27 cellular contexts compared by ENCODE assay signal in the genomic region with DNA sequence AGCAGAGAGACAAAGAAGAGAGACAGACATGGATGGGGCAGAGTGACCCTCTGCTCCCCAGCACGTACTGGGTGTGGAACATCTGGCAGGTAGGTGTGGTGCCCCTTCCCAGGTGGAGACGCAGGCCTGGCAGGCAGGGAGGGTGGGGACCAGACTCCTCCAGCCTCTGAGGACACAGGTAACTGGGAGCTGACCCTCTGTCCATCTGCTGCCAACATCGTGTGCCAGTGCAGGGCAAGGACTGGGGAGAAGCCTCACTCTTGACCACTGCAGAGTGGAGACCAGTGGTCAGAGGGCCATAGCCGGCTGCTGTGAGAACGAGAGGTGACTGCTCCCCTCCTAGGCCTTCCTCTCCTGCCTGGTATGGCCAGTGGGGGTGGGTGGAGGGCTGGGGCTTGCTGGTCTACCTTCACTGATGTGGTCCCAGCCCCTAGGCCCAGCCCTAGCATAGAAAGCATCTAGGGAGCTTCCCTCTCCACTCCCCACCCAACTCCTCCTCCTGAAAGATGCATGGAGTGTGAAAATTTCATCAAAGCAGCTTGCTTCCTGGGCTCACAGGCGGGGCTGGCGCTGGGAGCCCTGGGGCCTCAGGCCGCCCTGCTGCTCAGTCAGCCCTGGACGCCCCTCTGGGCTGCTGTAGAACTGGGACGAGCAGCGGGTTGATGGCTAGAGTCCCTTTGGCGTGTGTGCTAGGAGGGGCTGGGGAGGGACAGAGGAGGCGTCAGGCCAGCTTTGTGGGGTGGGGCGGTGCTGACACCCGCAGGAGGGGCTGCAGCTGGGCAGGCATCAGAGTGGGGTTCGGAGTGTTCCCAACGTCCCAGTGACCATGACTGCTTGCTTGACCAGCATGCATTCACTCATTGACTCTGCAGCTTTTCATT.
A peak's percentile ranks its signal among the peaks of the same experiment; 100 is the strongest.
DNase-seq lines count a peak whose midpoint lies in the region; ATAC-seq and TF ChIP-seq lines count a peak whose summit lies in the region.
"Had no signal": no experiment of that assay in that cellular context is flagged by ENCODE, and none has a peak within 500 bp of the region (broad histone marks: within the 10 kb centered on the region; RNA-seq: fewer than 3 reads in every experiment).

No MANE protein-coding gene starts in this region.

- no peaks in the 10 kb centered on the region for H3K9me3 Mint-ChIP-seq in mesothelial cell of epicardium
- H3K9me3 Mint-ChIP-seq: activated T-helper 1 cell treated with anti-CD3 and anti-CD28 coated beads, Interleukin-12 subunit alpha, Interleukin-12 subunit beta, Interleukin-2, Interleukin-4 antibody, amounts not matched to agents 30 ng/mL and 10 ng/mL and 1 ng/mL, durations not matched to agents 14 hours and 24 hours and 36 hours; naive thymus-derived CD8-positive, alpha-beta T cell; stimulated activated naive CD8-positive, alpha-beta T cell treated with anti-CD3 and anti-CD28 coated beads, Interleukin-15, amount 100 ng/mL, for 72 hours had no signal

- H3K27ac ChIP-seq in left ventricle myocardium inferior (replicated peaks): no peak overlapping the region
- H3K27ac ChIP-seq in ascending aorta: peak overlapping the region; percentile 5 to 34
- H3K27ac ChIP-seq in thoracic aorta: peak overlapping the region; percentile 27 to 33
- H3K27ac ChIP-seq: A549, gastrocnemius medialis, left lung, tibial nerve had no signal

- H3K4me3 ChIP-seq in left ventricle myocardium inferior (no peak overlapping the region), ascending aorta (no peak overlapping the region), thoracic aorta (no peak overlapping the region)
- H3K4me3 ChIP-seq: A549, gastrocnemius medialis, left lung, tibial nerve had no signal

- H3K27me3 ChIP-seq in left ventricle myocardium inferior (ENCODE audit: low read depth) (peaks cover 54% of the 10 kb centered on the region), ascending aorta (no peaks in the 10 kb centered on the region), thoracic aorta (replicated peaks; ENCODE audit: insufficient read depth) (no peaks in the 10 kb centered on the region)
- H3K27me3 ChIP-seq: gastrocnemius medialis, tibial nerve had no signal

- H3K36me3 ChIP-seq in left ventricle myocardium inferior (no peaks in the 10 kb centered on the region), ascending aorta (no peaks in the 10 kb centered on the region), thoracic aorta (no peaks in the 10 kb centered on the region)
- H3K36me3 ChIP-seq: gastrocnemius medialis, left lung, tibial nerve had no signal

- TF ChIP-seq CTCF in left ventricle myocardium inferior (IDR thresholded peaks at IDR 0.05; ENCODE audit: borderline replicate concordance) (no peak), ascending aorta (IDR thresholded peaks at IDR 0.05) (no peak), thoracic aorta (IDR thresholded peaks at IDR 0.05) (no peak), mesothelial cell of epicardium (IDR thresholded peaks at IDR 0.05; ENCODE audit: unreplicated experiment) (no peak)

- H3K27me3 Mint-ChIP-seq in mesothelial cell of epicardium (ENCODE audit: low read depth): peaks cover 23% of the 10 kb centered on the region

- intact Hi-C loops in Right ventricle myocardium superior (cut with DNase I): no loop called here
- intact Hi-C loops in left ventricle myocardium inferior (cut with micrococcal nuclease): no loop called here
- intact Hi-C loops in ascending aorta (cut with DNase I): no loop called here

- H3K4me3 Mint-ChIP-seq in mesothelial cell of epicardium: no peak overlapping the region
- H3K4me3 Mint-ChIP-seq: activated T-helper 1 cell treated with anti-CD3 and anti-CD28 coated beads, Interleukin-12 subunit alpha, Interleukin-12 subunit beta, Interleukin-2, Interleukin-4 antibody, amounts not matched to agents 30 ng/mL and 10 ng/mL and 1 ng/mL, durations not matched to agents 14 hours and 24 hours and 36 hours; CD4-positive, alpha-beta memory T cell; naive thymus-derived CD8-positive, alpha-beta T cell; stimulated activated naive CD8-positive, alpha-beta T cell treated with anti-CD3 and anti-CD28 coated beads, Interleukin-15, amount 100 ng/mL, for 72 hours had no signal

- peak; percentile 47 for DNase-seq in Right ventricle myocardium superior
- DNase-seq in left ventricle myocardium inferior: no peak
- DNase-seq in ascending aorta (ENCODE audit: low spot score in 2 of 2): no peak
- peak; percentile 83 for DNase-seq in mesenteric fat pad (ENCODE audit: low spot score)
- no peak for DNase-seq in thoracic aorta (ENCODE audit: low spot score)
- DNase-seq in left lobe of liver (ENCODE audit: low spot score): no peak
- no peak for DNase-seq in dermis blood vessel endothelial cell
- no peak for DNase-seq in mesothelial cell of epicardium (ENCODE audit: low spot score in 2 of 2, unreplicated experiment in 2 of 2)
- DNase-seq: activated CD4-positive, alpha-beta T cell treated with anti-CD3 and anti-CD28 coated beads, Interleukin-2, amount 50 U/mL, for 48 hours; activated naive CD4-positive, alpha-beta T cell treated with anti-CD3 and anti-CD28 coated beads, Interleukin-2, amount 50 U/mL, for 16 hours; AML-193; amniotic stem cell; CD4-positive, alpha-beta memory T cell; DND-41; effector CD4-positive, alpha-beta T cell; gastrocnemius medialis; NCI-H446 treated with DMSO at 0.1 percent for 48 hours; NCI-H82; stimulated activated CD4-positive, alpha-beta T cell treated with anti-CD3 and anti-CD28 coated beads, Interleukin-2, amount 100 ng/mL, for 24 hours; stimulated activated naive CD8-positive, alpha-beta T cell treated with anti-CD3 and anti-CD28 coated beads, Interleukin-15, amount 100 ng/mL, for 72 hours had no signal

- H3K4me1 ChIP-seq in left ventricle myocardium inferior (no peaks in the 10 kb centered on the region), ascending aorta (peaks cover 9 to 10% of the 10 kb centered on the region in 2 donors), thoracic aorta (ENCODE audit: control insufficient read depth in 1 of 2, low read depth in 2 of 2) (peaks cover 8 to 22% of the 10 kb centered on the region in 2 donors)
- H3K4me1 ChIP-seq: A549, gastrocnemius medialis had no signal

- no peaks in the 10 kb centered on the region for H3K9me3 ChIP-seq in left ventricle myocardium inferior (replicated peaks)
- H3K9me3 ChIP-seq in ascending aorta: no peaks in the 10 kb centered on the region
- H3K9me3 ChIP-seq in thoracic aorta: no peaks in the 10 kb centered on the region
- H3K9me3 ChIP-seq: A549, gastrocnemius medialis, left lung, tibial nerve had no signal

- no peaks in the 10 kb centered on the region for H3K36me3 Mint-ChIP-seq in mesothelial cell of epicardium
- H3K36me3 Mint-ChIP-seq: CD4-positive, alpha-beta memory T cell; naive thymus-derived CD8-positive, alpha-beta T cell had no signal

- peaks cover 28% of the 10 kb centered on the region for H3K4me1 Mint-ChIP-seq in mesothelial cell of epicardium
- H3K4me1 Mint-ChIP-seq: CD4-positive, alpha-beta memory T cell; stimulated activated naive CD8-positive, alpha-beta T cell treated with anti-CD3 and anti-CD28 coated beads, Interleukin-15, amount 100 ng/mL, for 72 hours had no signal

- H3K27ac Mint-ChIP-seq in mesothelial cell of epicardium: no peak overlapping the region
- H3K27ac Mint-ChIP-seq: activated T-helper 1 cell treated with anti-CD3 and anti-CD28 coated beads, Interleukin-12 subunit alpha, Interleukin-12 subunit beta, Interleukin-2, Interleukin-4 antibody, amounts not matched to agents 30 ng/mL and 10 ng/mL and 1 ng/mL, durations not matched to agents 14 hours and 24 hours and 36 hours; IgD-negative memory B cell; stimulated activated naive CD8-positive, alpha-beta T cell treated with anti-CD3 and anti-CD28 coated beads, Interleukin-15, amount 100 ng/mL, for 72 hours had no signal

- ATAC-seq in Right ventricle myocardium superior (ENCODE audit: poor library complexity): peak; percentile 45
- ATAC-seq in thoracic aorta (ENCODE audit: insufficient number of reproducible peaks, low FRiP score, low read depth): no peak
- ATAC-seq in left lobe of liver: no peak
- ATAC-seq: A549; activated CD4-positive, CD25-positive, alpha-beta regulatory T cell treated with anti-CD3 and anti-CD28 coated beads, Interleukin-2, amount 50 U/mL, for 24 hours; naive thymus-derived CD8-positive, alpha-beta T cell; stimulated activated naive CD8-positive, alpha-beta T cell treated with anti-CD3 and anti-CD28 coated beads, Interleukin-15, amount 100 ng/mL, for 72 hours had no signal

Comparison
In these comparisons a context has a peak if more than half of its experiments do, and no peak if none do; other contexts are left out.
1. DNase-seq: peak in Right ventricle myocardium superior (single experiment) and mesenteric fat pad (single experiment); none in left ventricle myocardium inferior (single experiment), ascending aorta (0 of 2), thoracic aorta (single experiment), left lobe of liver (single experiment), dermis blood vessel endothelial cell (single experiment) and mesothelial cell of epicardium (0 of 2).